In the genomic region with DNA sequence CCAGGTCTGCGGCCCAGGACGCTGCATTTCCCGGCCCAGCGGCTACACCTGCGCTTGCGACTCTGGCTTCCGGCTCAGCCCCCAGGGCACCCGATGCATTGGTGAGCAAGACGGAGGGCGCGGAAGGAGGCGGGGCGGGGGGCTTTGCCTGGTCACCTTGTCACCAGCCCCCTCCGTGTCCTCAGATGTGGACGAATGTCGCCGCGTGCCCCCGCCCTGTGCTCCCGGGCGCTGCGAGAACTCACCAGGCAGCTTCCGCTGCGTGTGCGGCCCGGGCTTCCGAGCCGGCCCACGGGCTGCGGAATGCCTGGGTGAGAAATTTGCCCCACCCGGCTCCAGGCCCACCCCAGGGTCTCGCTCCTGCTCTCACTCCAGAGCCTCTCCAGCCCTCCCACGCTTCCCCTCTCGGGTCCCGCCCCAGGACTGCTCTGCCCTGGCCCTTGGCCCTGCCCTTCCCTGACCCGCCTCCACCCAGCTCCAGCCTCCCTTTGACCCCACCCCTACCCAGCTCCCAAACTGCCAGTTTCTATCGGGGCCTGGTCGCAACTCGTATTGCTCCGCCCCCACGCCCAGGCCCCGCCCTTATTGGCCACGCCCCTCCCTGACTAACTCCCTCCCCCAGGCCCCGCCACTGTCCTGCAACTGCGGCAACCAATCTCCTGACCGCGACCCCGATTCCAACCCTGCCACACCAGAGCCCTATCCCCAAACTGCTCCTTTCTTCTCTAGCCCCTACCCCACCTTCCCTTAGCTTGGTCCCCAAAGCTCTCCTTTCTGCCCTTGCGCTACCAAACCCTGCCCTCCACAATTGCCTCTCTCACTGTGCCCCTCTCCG, we compare ENCODE assay signal across 1 cellular context.
TF ChIP-seq lines count a peak whose summit lies in the region.

No MANE protein-coding gene starts in this region.

TF ChIP-seq in SK-N-SH, 30 proteins besides CTCF, POLR2A, EP300 and RAD21 (continued from another document):
- TF ChIP-seq, protein P1, sequence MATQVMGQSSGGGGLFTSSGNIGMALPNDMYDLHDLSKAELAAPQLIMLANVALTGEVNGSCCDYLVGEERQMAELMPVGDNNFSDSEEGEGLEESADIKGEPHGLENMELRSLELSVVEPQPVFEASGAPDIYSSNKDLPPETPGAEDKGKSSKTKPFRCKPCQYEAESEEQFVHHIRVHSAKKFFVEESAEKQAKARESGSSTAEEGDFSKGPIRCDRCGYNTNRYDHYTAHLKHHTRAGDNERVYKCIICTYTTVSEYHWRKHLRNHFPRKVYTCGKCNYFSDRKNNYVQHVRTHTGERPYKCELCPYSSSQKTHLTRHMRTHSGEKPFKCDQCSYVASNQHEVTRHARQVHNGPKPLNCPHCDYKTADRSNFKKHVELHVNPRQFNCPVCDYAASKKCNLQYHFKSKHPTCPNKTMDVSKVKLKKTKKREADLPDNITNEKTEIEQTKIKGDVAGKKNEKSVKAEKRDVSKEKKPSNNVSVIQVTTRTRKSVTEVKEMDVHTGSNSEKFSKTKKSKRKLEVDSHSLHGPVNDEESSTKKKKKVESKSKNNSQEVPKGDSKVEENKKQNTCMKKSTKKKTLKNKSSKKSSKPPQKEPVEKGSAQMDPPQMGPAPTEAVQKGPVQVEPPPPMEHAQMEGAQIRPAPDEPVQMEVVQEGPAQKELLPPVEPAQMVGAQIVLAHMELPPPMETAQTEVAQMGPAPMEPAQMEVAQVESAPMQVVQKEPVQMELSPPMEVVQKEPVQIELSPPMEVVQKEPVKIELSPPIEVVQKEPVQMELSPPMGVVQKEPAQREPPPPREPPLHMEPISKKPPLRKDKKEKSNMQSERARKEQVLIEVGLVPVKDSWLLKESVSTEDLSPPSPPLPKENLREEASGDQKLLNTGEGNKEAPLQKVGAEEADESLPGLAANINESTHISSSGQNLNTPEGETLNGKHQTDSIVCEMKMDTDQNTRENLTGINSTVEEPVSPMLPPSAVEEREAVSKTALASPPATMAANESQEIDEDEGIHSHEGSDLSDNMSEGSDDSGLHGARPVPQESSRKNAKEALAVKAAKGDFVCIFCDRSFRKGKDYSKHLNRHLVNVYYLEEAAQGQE (IDR thresholded peaks at IDR 0.05; ENCODE audit: low read depth, low read length), result no peak
- no peak for TF ChIP-seq MEF2A (IDR thresholded peaks at IDR 0.05; ENCODE audit: borderline replicate concordance, low read depth)
- TF ChIP-seq FOXJ3 (CRISPR knock-in tag; IDR thresholded peaks at IDR 0.05), result no peak
- no peak for TF ChIP-seq TEAD4 (IDR thresholded peaks at IDR 0.05; ENCODE audit: borderline replicate concordance, insufficient read depth)
- TF ChIP-seq MXI1 (IDR thresholded peaks at IDR 0.05; ENCODE audit: low read depth, low read length), result 0 out of 2 replicates have a peak, but pooled peaks have one; percentile 16
- TF ChIP-seq TCF12 (IDR thresholded peaks at IDR 0.05), result no peak
- 0 out of 2 replicates have a peak, but pooled peaks have one; percentile 22 for TF ChIP-seq POLR2AphosphoS5 (IDR thresholded peaks at IDR 0.05; ENCODE audit: low read depth, low read length)
- TF ChIP-seq SMC3 (IDR thresholded peaks at IDR 0.05; ENCODE audit: low read depth, low read length), result no peak
- TF ChIP-seq RFX5 (IDR thresholded peaks at IDR 0.05; ENCODE audit: low read length), result no peak
- no peak for TF ChIP-seq JUND (IDR thresholded peaks at IDR 0.05)
- TF ChIP-seq FOXM1 (IDR thresholded peaks at IDR 0.05; ENCODE audit: low read depth), result no peak
